ENCODE assay signal across 22 cellular contexts in genomic region chr13:31594056-31594455, GRCh38.
DNase-seq lines count a peak whose midpoint lies in the region; ATAC-seq and TF ChIP-seq lines count a peak whose summit lies in the region.
"Had no signal": no experiment of that assay in that cellular context is flagged by ENCODE, and none has a peak within 500 bp of the region (broad histone marks: within the 10 kb centered on the region; RNA-seq: fewer than 3 reads in every experiment).

No MANE protein-coding gene starts in this region.

- H3K79me2 ChIP-seq in GM23338 (replicated peaks; ENCODE audit: insufficient read depth), result no peaks in the 10 kb centered on the region

- H3K4me3 Mint-ChIP-seq in GM23338 (no peak overlapping the region), type B pancreatic cell (no peak overlapping the region)
- H3K4me3 Mint-ChIP-seq: CD14-positive monocyte; CD4-positive, alpha-beta T cell; CD8-positive, alpha-beta memory T cell; HFFc6 had no signal

- no peak for TF ChIP-seq EP300 in esophagus muscularis mucosa (IDR thresholded peaks at IDR 0.05)

- H3K27ac ChIP-seq in GM23338 (ENCODE audit: low read depth), result no peak overlapping the region
- no peak overlapping the region for H3K27ac ChIP-seq in esophagus muscularis mucosa (replicated peaks in 1 of 4)
- H3K27ac ChIP-seq: 22Rv1; BLaER1 treated with 17β-estradiol and CSF1 and Interleukin-3, amounts not matched to agents 10 nM and 100 nM; GM23248 had no signal

- H3K36me3 Mint-ChIP-seq in GM23338 (ENCODE audit: low read depth) (no peaks in the 10 kb centered on the region), type B pancreatic cell (no peaks in the 10 kb centered on the region)
- H3K36me3 Mint-ChIP-seq: CD14-positive monocyte; CD8-positive, alpha-beta memory T cell had no signal

- intact Hi-C loops in esophagus muscularis mucosa (cut with DNase I), result no loop called here

- WGBS in esophagus muscularis mucosa, result 95% methylated on average over 5 of the region's 5 CpGs

- H3K9me3 ChIP-seq in esophagus muscularis mucosa, result no peaks in the 10 kb centered on the region
- H3K9me3 ChIP-seq: BE2C; BLaER1 treated with 17β-estradiol and CSF1 and Interleukin-3, amounts not matched to agents 10 nM and 100 nM; HAP-1 had no signal

- H4K20me1 ChIP-seq in GM23338 (replicated peaks; ENCODE audit: insufficient read depth), result no peaks in the 10 kb centered on the region
- H4K20me1 ChIP-seq: BLaER1 treated with 17β-estradiol and CSF1 and Interleukin-3, amounts not matched to agents 10 nM and 100 nM had no signal

- no peak overlapping the region for H3K27ac Mint-ChIP-seq in GM23338
- H3K27ac Mint-ChIP-seq in type B pancreatic cell, result peak overlapping the region; percentile 5
- H3K27ac Mint-ChIP-seq: CD4-positive, alpha-beta T cell; CD8-positive, alpha-beta memory T cell; HFFc6 had no signal

- H3K9me3 Mint-ChIP-seq in GM23338, result no peaks in the 10 kb centered on the region; the same call in 2 of the 3 replicates
- H3K9me3 Mint-ChIP-seq in type B pancreatic cell, result no peaks in the 10 kb centered on the region
- H3K9me3 Mint-ChIP-seq: CD4-positive, alpha-beta T cell; CD8-positive, alpha-beta memory T cell; HFFc6 had no signal

- H3K9me2 ChIP-seq in GM23338 (ENCODE audit: insufficient read depth), result 0 out of 2 replicates have a peak, but pooled peaks cover 5% of the 10 kb centered on the region

- TF ChIP-seq CTCF in GM23338 (conservative IDR thresholded peaks at IDR 0.05; ENCODE audit: low read depth in 2 of 2), result no peak
- TF ChIP-seq CTCF in esophagus muscularis mucosa (IDR thresholded peaks at IDR 0.05), result no peak
- no peak for TF ChIP-seq CTCF in type B pancreatic cell (conservative IDR thresholded peaks at IDR 0.05)

- peak overlapping the region; percentile 30; the same call in 1 of the 2 replicates for H2AFZ ChIP-seq in GM23338
- H2AFZ ChIP-seq: GM23248 had no signal

- H3K36me3 ChIP-seq in GM23338 (ENCODE audit: insufficient read depth), result no peaks in the 10 kb centered on the region
- H3K36me3 ChIP-seq in esophagus muscularis mucosa, result no peaks in the 10 kb centered on the region
- H3K36me3 ChIP-seq: BE2C; BLaER1 treated with 17β-estradiol and CSF1 and Interleukin-3, amounts not matched to agents 10 nM and 100 nM; HAP-1 had no signal

- TF ChIP-seq POLR2A in esophagus muscularis mucosa (IDR thresholded peaks at IDR 0.05; ENCODE audit: low read depth), result no peak

- H3K4me1 ChIP-seq in GM23338 (ENCODE audit: insufficient read depth) (peaks cover 3% of the 10 kb centered on the region; the same call in 1 of the 2 replicates), esophagus muscularis mucosa (peaks cover 0 to 5% (median 0%) of the 10 kb centered on the region in 4 donors)
- H3K4me1 ChIP-seq: BE2C, HAP-1 had no signal

- no peak overlapping the region for H3K4me2 ChIP-seq in GM23338
- H3K4me2 ChIP-seq: BLaER1 treated with 17β-estradiol and CSF1 and Interleukin-3, amounts not matched to agents 10 nM and 100 nM had no signal

- ATAC-seq in GM23338, result no peak
- no peak for ATAC-seq in stimulated activated naive CD8-positive, alpha-beta T cell treated with anti-CD3 and anti-CD28 coated beads, Interleukin-15, Interleukin-2, amounts not matched to agents 100 U/mL and 50 U/mL, for 24 hours
- ATAC-seq: GM12878 had no signal

- H3K4me3 ChIP-seq in GM23338 (no peak overlapping the region), esophagus muscularis mucosa (no peak overlapping the region)
- H3K4me3 ChIP-seq: BLaER1 treated with 17β-estradiol and CSF1 and Interleukin-3, amounts not matched to agents 10 nM and 100 nM; GM12878; GM23248; HAP-1 had no signal

- H3K4me1 Mint-ChIP-seq in GM23338 (peaks cover 8% of the 10 kb centered on the region), type B pancreatic cell (ENCODE audit: unreplicated experiment) (peaks cover 8% of the 10 kb centered on the region)
- H3K4me1 Mint-ChIP-seq: CD14-positive monocyte; CD8-positive, alpha-beta memory T cell had no signal

- H3F3A ChIP-seq in GM23338 (replicated peaks; ENCODE audit: low read depth), result no peaks in the 10 kb centered on the region

- H3K27me3 Mint-ChIP-seq in GM23338 (ENCODE audit: insufficient read depth, low read depth, poor library complexity), result peaks cover 4% of the 10 kb centered on the region
- H3K27me3 Mint-ChIP-seq in type B pancreatic cell, result peaks cover 15% of the 10 kb centered on the region
- H3K27me3 Mint-ChIP-seq: CD4-positive, alpha-beta T cell; CD8-positive, alpha-beta memory T cell had no signal

- DNase-seq in GM23338 (ENCODE audit: low spot score) (no peak), esophagus muscularis mucosa (ENCODE audit: extremely low spot score) (peak; percentile 62), occipital lobe (lab: John Stamatoyannopoulos, UW) (peak; percentile 13), type B pancreatic cell (ENCODE audit: extremely low spot score, unreplicated experiment) (no peak), NCI-H2029 treated with DMSO at 0.1 percent for 48 hours (lab: John Stamatoyannopoulos, UW) (no peak)
- no peak for DNase-seq in stimulated activated naive CD8-positive, alpha-beta T cell treated with anti-CD3 and anti-CD28 coated beads, Interleukin-15, Interleukin-2, amounts not matched to agents 100 U/mL and 50 U/mL, for 24 hours
- DNase-seq in effector CD4-positive, alpha-beta T cell, result no peak
- DNase-seq: AML-193; BE2C; CD4-positive, alpha-beta T cell; CD8-positive, alpha-beta memory T cell; DMS 273 treated with DMSO at 0.1 percent for 48 hours; DMS79; EL; GDM1; GM23248; HFFc6 had no signal

- H3K27me3 ChIP-seq in GM23338 (ENCODE audit: insufficient read depth), result no peaks in the 10 kb centered on the region
- H3K27me3 ChIP-seq in esophagus muscularis mucosa, result no peaks in the 10 kb centered on the region
- H3K27me3 ChIP-seq: BE2C; BLaER1 treated with 17β-estradiol and CSF1 and Interleukin-3, amounts not matched to agents 10 nM and 100 nM had no signal

TF ChIP-seq in GM23338, 12 proteins besides CTCF, POLR2A, EP300 and RAD21:
- no peak for TF ChIP-seq ZNF462 (CRISPR knock-in tag; IDR thresholded peaks at IDR 0.05)

Comparison
In these comparisons a context has a peak if more than half of its experiments do, and no peak if none do; other contexts are left out.
1. DNase-seq: peak in esophagus muscularis mucosa (single experiment) and occipital lobe (single experiment); none in GM23338 (single experiment), type B pancreatic cell (single experiment), stimulated activated naive CD8-positive, alpha-beta T cell treated with anti-CD3 and anti-CD28 coated beads, Interleukin-15, Interleukin-2, amounts not matched to agents 100 U/mL and 50 U/mL, for 24 hours (single experiment), effector CD4-positive, alpha-beta T cell (single experiment) and NCI-H2029 treated with DMSO at 0.1 percent for 48 hours (single experiment).